ENCODE assay signal across 1 cellular context in genomic region chr14:24159777-24160498, GRCh38.
TF ChIP-seq lines count a peak whose summit lies in the region.

No MANE protein-coding gene starts in this region.

TF ChIP-seq in WTC11, 78 proteins besides CTCF, POLR2A, EP300 and RAD21 (continued from another document):
- TF ChIP-seq ZNF532 (CRISPR knock-in tag; IDR thresholded peaks at IDR 0.05; ENCODE audit: borderline replicate concordance), result no peak
TF ChIP-seq in WTC11: peak in this region for 0.
